Comparison of ENCODE assay signal across 1 cellular context in genomic region chr3:72255736-72256559, GRCh38.
A peak's percentile ranks its signal among the peaks of the same experiment; 100 is the strongest.
TF ChIP-seq lines count a peak whose summit lies in the region.

No MANE protein-coding gene starts in this region.

TF ChIP-seq in SK-N-SH, 30 proteins besides CTCF, POLR2A, EP300 and RAD21 (continued from another document):
- TF ChIP-seq FOXJ3 (CRISPR knock-in tag; IDR thresholded peaks at IDR 0.05) (peak; percentile 82), YY1 (IDR thresholded peaks at IDR 0.05; ENCODE audit: low read depth) (no peak), TCF12 (IDR thresholded peaks at IDR 0.05) (peak; percentile 24; the same call in 1 of the 2 replicates)
TF ChIP-seq in SK-N-SH: peak in this region for 8.
